ENCODE assay signal across 13 cellular contexts in genomic region chr16:68364601-68364998, GRCh38. TPM values are rescaled to one million over a fixed set of nuclear protein-coding genes. Genes with fewer than 3 reads are reported as not detected.
DNase-seq lines count a peak whose midpoint lies in the region; ATAC-seq and TF ChIP-seq lines count a peak whose summit lies in the region.
"Had no signal": no experiment of that assay in that cellular context is flagged by ENCODE, and none has a peak within 500 bp of the region (broad histone marks: within the 10 kb centered on the region; RNA-seq: fewer than 3 reads in every experiment).

No MANE protein-coding gene starts in this region.

- no peaks in the 10 kb centered on the region for H3K9me3 ChIP-seq in BLaER1 treated with 17β-estradiol and CSF1 and Interleukin-3, amounts not matched to agents 10 nM and 100 nM (replicated peaks in 1 of 11)
- H3K9me3 ChIP-seq: left ventricle myocardium inferior, testis had no signal

- peak; percentile 74 for DNase-seq in GM23338 (ENCODE audit: low spot score)
- peak; percentile 10 for DNase-seq in central memory CD4-positive, alpha-beta T cell
- peak; percentile 56 for DNase-seq in mesendoderm
- no peak for DNase-seq in cerebellum (ENCODE audit: low spot score)
- DNase-seq in islet precursor cell = no peak
- DNase-seq in NCI-H187 treated with DMSO at 0.1 percent for 48 hours (lab: John Stamatoyannopoulos, UW) = no peak
- DNase-seq: activated CD8-positive, alpha-beta memory T cell treated with anti-CD3 and anti-CD28 coated beads, Interleukin-2, amount 50 U/mL, for 48 hours; NCI-H1930; PC-9 had no signal

- H4K8ac ChIP-seq in mesendoderm (ENCODE audit: low read depth, low read length) = no peak overlapping the region

- H3K79me2 ChIP-seq in GM23338 (replicated peaks; ENCODE audit: insufficient read depth) (no peaks in the 10 kb centered on the region), mesendoderm (ENCODE audit: control insufficient read depth, insufficient read depth, low read length) (no peaks in the 10 kb centered on the region)

- H3K9me3 Mint-ChIP-seq in GM23338 = no peaks in the 10 kb centered on the region

- peak; percentile 20 for ATAC-seq in GM23338
- ATAC-seq in HG03135 (IDR thresholded peaks at IDR 0.05; ENCODE audit: unreplicated experiment) = no peak

- peak overlapping the region; percentile 77 to 100 (median 96) for H3K4me2 ChIP-seq in BLaER1 treated with 17β-estradiol and CSF1 and Interleukin-3, amounts not matched to agents 10 nM and 100 nM
- H3K4me2 ChIP-seq in GM23338 = no peak overlapping the region
- H3K4me2 ChIP-seq in mesendoderm (ENCODE audit: low read length) = no peak overlapping the region
- H3K4me2 ChIP-seq: PC-9 had no signal

- H3K27ac Mint-ChIP-seq in GM23338 = no peak overlapping the region

- H3K27me3 Mint-ChIP-seq in GM23338 (ENCODE audit: insufficient read depth, low read depth, poor library complexity) = peaks cover 12% of the 10 kb centered on the region

- peaks cover 0 to 5% (median 0%) of the 10 kb centered on the region in 11 experiments; a peak in 2 of 22 replicates for H3K36me3 ChIP-seq in BLaER1 treated with 17β-estradiol and CSF1 and Interleukin-3, amounts not matched to agents 10 nM and 100 nM
- no peaks in the 10 kb centered on the region for H3K36me3 ChIP-seq in GM23338 (ENCODE audit: insufficient read depth)
- no peaks in the 10 kb centered on the region for H3K36me3 ChIP-seq in mesendoderm (ENCODE audit: control insufficient read depth, insufficient read depth, low read length)

- H3K9me2 ChIP-seq in GM23338 (ENCODE audit: insufficient read depth) = no peaks in the 10 kb centered on the region

- H3K4me1 Mint-ChIP-seq in GM23338 = peaks cover 46% of the 10 kb centered on the region

- no peak overlapping the region for H4K5ac ChIP-seq in mesendoderm (ENCODE audit: low read length)

- H3K4me3 ChIP-seq in BLaER1 treated with 17β-estradiol and CSF1 and Interleukin-3, amounts not matched to agents 10 nM and 100 nM = no peak overlapping the region
- H3K4me3 ChIP-seq in GM23338 (no peak overlapping the region), mesendoderm (ENCODE audit: low read length) (no peak overlapping the region)
- H3K4me3 ChIP-seq: left ventricle myocardium inferior, PC-9, testis had no signal

- no CpG with 5 or more reads among the region's 13 CpGs for WGBS in mesendoderm (ENCODE audit: extremely low coverage, insufficient coverage, low lambda C conversion rate)

- H3K56ac ChIP-seq in mesendoderm (ENCODE audit: low read length) = no peak overlapping the region

- peaks cover 65 to 100% (median 95%) of the 10 kb centered on the region in 10 experiments for H3K4me1 ChIP-seq in BLaER1 treated with 17β-estradiol and CSF1 and Interleukin-3, amounts not matched to agents 10 nM and 100 nM
- no peaks in the 10 kb centered on the region for H3K4me1 ChIP-seq in GM23338 (ENCODE audit: insufficient read depth)
- no peaks in the 10 kb centered on the region for H3K4me1 ChIP-seq in mesendoderm (ENCODE audit: control insufficient read depth, low read depth, low read length)
- H3K4me1 ChIP-seq: left ventricle myocardium inferior had no signal

- H3K4me3 Mint-ChIP-seq in GM23338 = no peak overlapping the region

- peak overlapping the region in 6 of 11 experiments; percentile 6 to 87 (median 43); a peak in 9 of 22 replicates for H3K27ac ChIP-seq in BLaER1 treated with 17β-estradiol and CSF1 and Interleukin-3, amounts not matched to agents 10 nM and 100 nM
- H3K27ac ChIP-seq in GM23338 (ENCODE audit: low read depth) = no peak overlapping the region
- no peak overlapping the region for H3K27ac ChIP-seq in mesendoderm (ENCODE audit: low read depth, low read length)
- H3K27ac ChIP-seq: left ventricle myocardium inferior, PC-9, testis had no signal

- H3K79me1 ChIP-seq in mesendoderm (ENCODE audit: low read length) = no peaks in the 10 kb centered on the region

- H2AFZ ChIP-seq in GM23338 = no peak overlapping the region
- H2AFZ ChIP-seq: PC-9 had no signal

- H4K20me1 ChIP-seq in BLaER1 treated with 17β-estradiol and CSF1 and Interleukin-3, amounts not matched to agents 10 nM and 100 nM = peaks cover 0 to 86% (median 0%) of the 10 kb centered on the region in 11 experiments; a peak in 10 of 22 replicates
- H4K20me1 ChIP-seq in GM23338 (replicated peaks; ENCODE audit: insufficient read depth) = no peaks in the 10 kb centered on the region; the same call in 1 of the 2 replicates

- TF ChIP-seq CTCF in GM23338 (conservative IDR thresholded peaks at IDR 0.05; ENCODE audit: low read depth in 2 of 2) = peak; percentile 63 to 68

- H3F3A ChIP-seq in GM23338 (replicated peaks; ENCODE audit: low read depth) = no peaks in the 10 kb centered on the region

- no peak overlapping the region for H2AK5ac ChIP-seq in mesendoderm (ENCODE audit: low read length)

- no peak overlapping the region for H2BK5ac ChIP-seq in mesendoderm (ENCODE audit: low read length)

- H3K18ac ChIP-seq in mesendoderm (ENCODE audit: low read length) = no peak overlapping the region

- no peak overlapping the region for H2BK15ac ChIP-seq in mesendoderm (replicated peaks; ENCODE audit: low read depth)

- H3K36me3 Mint-ChIP-seq in GM23338 (ENCODE audit: low read depth) = peaks cover 5% of the 10 kb centered on the region; the same call in 1 of the 3 replicates

- H3K9ac ChIP-seq in BLaER1 treated with 17β-estradiol and CSF1 and Interleukin-3, amounts not matched to agents 10 nM and 100 nM = peak overlapping the region in 5 of 11 experiments; percentile 22 to 34 (median 32); a peak in 8 of 22 replicates
- H3K9ac ChIP-seq in mesendoderm (ENCODE audit: low read length) = no peak overlapping the region

- H3K23ac ChIP-seq in mesendoderm (ENCODE audit: low read length) = no peak overlapping the region

- H3K4ac ChIP-seq in mesendoderm (ENCODE audit: low read depth, low read length) = no peak overlapping the region

- H2BK120ac ChIP-seq in mesendoderm (ENCODE audit: low read depth, low read length) = no peak overlapping the region

- peaks cover 6 to 53% (median 16%) of the 10 kb centered on the region in 11 experiments; a peak in 19 of 22 replicates for H3K27me3 ChIP-seq in BLaER1 treated with 17β-estradiol and CSF1 and Interleukin-3, amounts not matched to agents 10 nM and 100 nM
- H3K27me3 ChIP-seq in GM23338 (ENCODE audit: insufficient read depth) = no peaks in the 10 kb centered on the region
- H3K27me3 ChIP-seq in mesendoderm (ENCODE audit: insufficient read depth, low read length, poor library complexity) = no peaks in the 10 kb centered on the region
- H3K27me3 ChIP-seq: testis had no signal

TF ChIP-seq in GM23338, 12 proteins besides CTCF, POLR2A, EP300 and RAD21 (continues in another document):
- TF ChIP-seq ZNF331 (CRISPR knock-in tag; IDR thresholded peaks at IDR 0.05; ENCODE audit: low read depth) = no peak
- no peak for TF ChIP-seq EZH2phosphoT487 (IDR thresholded peaks at IDR 0.05; ENCODE audit: unreplicated experiment)
- no peak for TF ChIP-seq NANOG (IDR thresholded peaks at IDR 0.05; ENCODE audit: borderline replicate concordance)
- TF ChIP-seq ETS1 (IDR thresholded peaks at IDR 0.05) = no peak
- TF ChIP-seq POLR2AphosphoS5 (IDR thresholded peaks at IDR 0.05; ENCODE audit: low read depth) = no peak

RNA-seq across cellular contexts. Expression of gene PRMT7, which starts 53.8 kb away (rescaled TPM):
- 61.9 and 65.3 TPM in 2 replicates for total RNA-seq in GM23338 (2014; rRNA removed; shearing (Covaris generic))
- polyA plus RNA-seq in GM23338 (2016; fragmentation: Nextera tagmentation; extraction: Ambion mirVana) = 20.2 TPM in 2 replicates
- polyA plus RNA-seq in mesendoderm (2013, experiment 1 of 2) = 35.9 TPM
- polyA plus RNA-seq in mesendoderm (2013, experiment 2 of 2) = 35.7 TPM
- total RNA-seq in cerebellum = 50.8 TPM

RNA-seq across cellular contexts. Expression of gene SLC7A6OS, which starts 53.9 kb away (rescaled TPM):
- total RNA-seq in GM23338 (2014; rRNA removed; shearing (Covaris generic)) = 16.4 and 16.5 TPM in 2 replicates
- polyA plus RNA-seq in GM23338 (2016; fragmentation: Nextera tagmentation; extraction: Ambion mirVana) = 13.8 and 17.9 TPM in 2 replicates
- 9.4 TPM for polyA plus RNA-seq in mesendoderm (2013, experiment 1 of 2)
- 8.9 TPM for polyA plus RNA-seq in mesendoderm (2013, experiment 2 of 2)
- 18.6 TPM for total RNA-seq in cerebellum

Comparison
In these comparisons a context has a peak if more than half of its experiments do, and no peak if none do; other contexts are left out.
1. H3K27ac ChIP-seq: peak in BLaER1 treated with 17β-estradiol and CSF1 and Interleukin-3, amounts not matched to agents 10 nM and 100 nM (6 of 11); none in GM23338 (single experiment) and mesendoderm (single experiment).
2. H3K4me2 ChIP-seq: peak in BLaER1 treated with 17β-estradiol and CSF1 and Interleukin-3, amounts not matched to agents 10 nM and 100 nM (11 of 11); none in GM23338 (single experiment) and mesendoderm (single experiment).
3. DNase-seq: peak in GM23338 (single experiment), central memory CD4-positive, alpha-beta T cell (single experiment) and mesendoderm (single experiment); none in cerebellum (single experiment), islet precursor cell (single experiment) and NCI-H187 treated with DMSO at 0.1 percent for 48 hours (single experiment).